In the genomic region with DNA sequence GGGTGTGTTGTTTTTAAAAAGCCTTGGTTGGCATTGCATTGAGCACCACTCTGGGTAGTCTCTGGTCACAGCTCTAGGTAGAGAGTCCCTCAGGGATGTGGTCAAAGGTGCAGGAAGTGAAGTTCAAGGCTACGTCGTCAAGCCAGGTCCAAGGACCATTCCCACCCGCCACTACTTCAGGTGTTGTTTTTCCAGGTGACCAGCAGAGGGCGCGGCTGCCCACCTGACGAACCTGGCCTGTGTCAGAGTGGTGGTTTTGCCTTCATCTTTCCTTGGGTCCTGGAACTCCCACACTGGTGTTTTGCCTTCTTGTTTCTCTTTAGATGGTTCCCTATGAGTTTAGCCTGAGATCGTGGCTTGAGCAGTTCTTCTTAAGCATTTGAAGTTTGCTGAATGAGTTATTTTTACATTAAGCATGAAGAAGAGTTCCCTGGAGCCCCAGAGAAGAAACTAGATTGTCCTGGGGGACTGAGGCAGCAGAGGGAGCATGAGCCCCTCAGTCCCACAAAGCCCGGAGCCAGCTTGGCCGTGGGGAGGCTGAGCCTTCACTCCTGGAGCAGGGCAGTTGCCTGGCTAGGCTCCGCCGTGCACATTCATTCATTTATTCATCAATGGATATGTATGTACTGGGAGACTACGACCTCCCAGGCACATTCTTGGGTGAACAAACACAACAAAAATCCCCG, we compare ENCODE assay signal across 8 cellular contexts.
DNase-seq lines count a peak whose midpoint lies in the region; ATAC-seq, FAIRE-seq and TF ChIP-seq lines count a peak whose summit lies in the region.

No MANE protein-coding gene starts in this region.

- DNase-seq in AML-193 (lab: John Stamatoyannopoulos, UW) (peak; percentile 23 to 30), GM18507 (ENCODE audit: extremely low spot score, insufficient read length, low read depth) (peak; percentile 58), MV-4-11 (lab: John Stamatoyannopoulos, UW) (peak; percentile 4), fibroblast of mammary gland (ENCODE audit: low read depth) (peak; percentile 24), posterior cingulate gyrus (peak in 8 of 10 donors; percentile 66 to 95 (median 78))

- no peak overlapping the region for H3K27ac ChIP-seq in VCaP

- intact Hi-C loops in posterior cingulate gyrus (cut with DNase I), result loop anchor here (1.0 kb wide), 1 partner anchor 153 kb away; no protein-coding TSS in a partner anchor

- ATAC-seq in HG03097 (IDR thresholded peaks at IDR 0.05; ENCODE audit: low FRiP score, unreplicated experiment) (no peak), GM18517 (IDR thresholded peaks at IDR 0.05; ENCODE audit: unreplicated experiment) (no peak)

- TF ChIP-seq CTCF in VCaP (conservative IDR thresholded peaks at IDR 0.05) (peak; percentile 95), fibroblast of mammary gland (conservative IDR thresholded peaks at IDR 0.05; ENCODE audit: control insufficient read depth, insufficient read depth, low read depth, low read length) (peak; percentile 69)

- peak; percentile 75 for FAIRE-seq in GM18507 (lab: Jason Lieb, UNC)

- no peak overlapping the region for H3K4me3 ChIP-seq in fibroblast of mammary gland (ENCODE audit: control insufficient read depth, low read depth, low read length)

Comparison
In these comparisons a context has a peak if more than half of its experiments do, and no peak if none do; other contexts are left out.
1. DNase-seq: peak in every context shown above with its lines; median percentile 78 in posterior cingulate gyrus; 58 in GM18507; 26 in AML-193; 24 in fibroblast of mammary gland; 4 in MV-4-11.